In genomic region chr17:17258998-17259397, GRCh38 we compare ENCODE assay signal across 24 cellular contexts. TPM values are rescaled to one million over a fixed set of nuclear protein-coding genes. Genes with fewer than 3 reads are reported as not detected.
DNase-seq lines count a peak whose midpoint lies in the region; ATAC-seq and TF ChIP-seq lines count a peak whose summit lies in the region.
"Had no signal": no experiment of that assay in that cellular context is flagged by ENCODE, and none has a peak within 500 bp of the region (broad histone marks: within the 10 kb centered on the region; RNA-seq: fewer than 3 reads in every experiment).

No MANE protein-coding gene starts in this region.

- TF ChIP-seq CTCF in brain microvascular endothelial cell (IDR thresholded peaks at IDR 0.05; ENCODE audit: low read depth, low read length, missing control alignments): no peak

- H3K27ac ChIP-seq in cingulate gyrus (ENCODE audit: low read depth, low read length) (peak overlapping the region; percentile 88), brain microvascular endothelial cell (no peak overlapping the region)
- H3K27ac ChIP-seq: epithelial cell of prostate, GM23248, neutrophil, tibial nerve had no signal

- in situ Hi-C loops in brain microvascular endothelial cell (cut with HindIII; ENCODE audit: low pct_ligation_motif_present, low sequenced_read_pairs): no loop called here

- H3K9me3 Mint-ChIP-seq in stimulated activated naive CD8-positive, alpha-beta T cell treated with anti-CD3 and anti-CD28 coated beads, Interleukin-15, Interleukin-2, amounts not matched to agents 100 ng/mL and 50 ng/mL, for 24 hours: no peaks in the 10 kb centered on the region
- H3K9me3 Mint-ChIP-seq in activated CD4-positive, alpha-beta T cell treated with anti-CD3 and anti-CD28 coated beads for 36 hours (ENCODE audit: low read depth): no peaks in the 10 kb centered on the region
- H3K9me3 Mint-ChIP-seq: activated B cell treated with CpG ODN at 0.5 μM for 24 hours; brain; memory B cell; stimulated activated naive CD8-positive, alpha-beta T cell treated with anti-CD3 and anti-CD28 coated beads, Interleukin-15, amount 100 ng/mL, for 72 hours had no signal

- POLR2A ChIA-PET in activated CD4-positive, alpha-beta T cell treated with anti-CD3 and anti-CD28 coated beads for 36 hours (lab: Charles Lee): interaction anchor here (1.9 kb wide), 1 partner anchor 15 kb away, joined by 20 read pairs; no protein-coding TSS in a partner anchor

- no peak overlapping the region for H3K4me3 ChIP-seq in brain microvascular endothelial cell (ENCODE audit: low read depth, low read length)
- H3K4me3 ChIP-seq: GM23248, tibial nerve had no signal

- no peak for ATAC-seq in stimulated activated naive CD8-positive, alpha-beta T cell treated with anti-CD3 and anti-CD28 coated beads, Interleukin-15, Interleukin-2, amounts not matched to agents 100 U/mL and 50 U/mL, for 24 hours
- ATAC-seq in activated CD4-positive, alpha-beta T cell treated with anti-CD3 and anti-CD28 coated beads for 36 hours: no peak
- no peak for ATAC-seq in HG03378 (IDR thresholded peaks at IDR 0.05; ENCODE audit: unreplicated experiment)
- ATAC-seq: HepG2; stimulated activated naive CD8-positive, alpha-beta T cell treated with anti-CD3 and anti-CD28 coated beads, Interleukin-15, amount 100 ng/mL, for 72 hours had no signal

- intact Hi-C loops in activated CD4-positive, alpha-beta T cell treated with anti-CD3 and anti-CD28 coated beads for 36 hours (cut with DNase I, micrococcal nuclease): no loop called here

- no peaks in the 10 kb centered on the region for H3K27me3 ChIP-seq in brain microvascular endothelial cell (replicated peaks)
- H3K27me3 ChIP-seq: BE2C, neutrophil, tibial nerve had no signal

- CTCF ChIA-PET in activated CD4-positive, alpha-beta T cell treated with anti-CD3 and anti-CD28 coated beads for 36 hours (lab: Charles Lee): interaction anchor here (1.2 to 2.1 kb wide), 3 partner anchors 11 to 117 kb away, joined by 4 to 6 read pairs (median 4); no protein-coding TSS in a partner anchor

- peaks cover 48% of the 10 kb centered on the region for H3K36me3 ChIP-seq in brain microvascular endothelial cell (replicated peaks)

- no peak overlapping the region for H3K4me3 Mint-ChIP-seq in stimulated activated naive CD8-positive, alpha-beta T cell treated with anti-CD3 and anti-CD28 coated beads, Interleukin-15, Interleukin-2, amounts not matched to agents 100 ng/mL and 50 ng/mL, for 24 hours
- H3K4me3 Mint-ChIP-seq in activated CD4-positive, alpha-beta T cell treated with anti-CD3 and anti-CD28 coated beads for 36 hours: no peak overlapping the region
- H3K4me3 Mint-ChIP-seq: activated B cell treated with CpG ODN at 0.5 μM for 24 hours; brain; memory B cell; stimulated activated naive CD8-positive, alpha-beta T cell treated with anti-CD3 and anti-CD28 coated beads, Interleukin-15, amount 100 ng/mL, for 72 hours had no signal

- peaks cover 68% of the 10 kb centered on the region for H3K36me3 Mint-ChIP-seq in stimulated activated naive CD8-positive, alpha-beta T cell treated with anti-CD3 and anti-CD28 coated beads, Interleukin-15, Interleukin-2, amounts not matched to agents 100 ng/mL and 50 ng/mL, for 24 hours (ENCODE audit: low read depth)
- peaks cover 54% of the 10 kb centered on the region for H3K36me3 Mint-ChIP-seq in activated CD4-positive, alpha-beta T cell treated with anti-CD3 and anti-CD28 coated beads for 36 hours (ENCODE audit: low read depth)

- no peak for DNase-seq in stimulated activated naive CD8-positive, alpha-beta T cell treated with anti-CD3 and anti-CD28 coated beads, Interleukin-15, Interleukin-2, amounts not matched to agents 100 U/mL and 50 U/mL, for 24 hours
- DNase-seq in myocyte (ENCODE audit: low read depth) (peak; percentile 61), brain microvascular endothelial cell (no peak)
- DNase-seq in activated CD4-positive, alpha-beta T cell treated with anti-CD3 and anti-CD28 coated beads for 36 hours: no peak
- DNase-seq: activated B cell treated with CpG ODN at 0.5 μM for 24 hours; activated effector memory CD4-positive, alpha-beta T cell treated with anti-CD3 and anti-CD28 coated beads, Interleukin-2, amount 50 U/mL, for 16 hours; BE2C; DMS53; effector CD4-positive, alpha-beta T cell; GM23248; Karpas-422; kidney glomerular epithelial cell; NCI-H524; SHP77; stimulated activated naive CD8-positive, alpha-beta T cell treated with anti-CD3 and anti-CD28 coated beads, Interleukin-15, amount 100 ng/mL, for 72 hours had no signal

- peak overlapping the region; percentile 9 for H3K27ac Mint-ChIP-seq in stimulated activated naive CD8-positive, alpha-beta T cell treated with anti-CD3 and anti-CD28 coated beads, Interleukin-15, Interleukin-2, amounts not matched to agents 100 ng/mL and 50 ng/mL, for 24 hours
- no peak overlapping the region for H3K27ac Mint-ChIP-seq in activated CD4-positive, alpha-beta T cell treated with anti-CD3 and anti-CD28 coated beads for 36 hours
- H3K27ac Mint-ChIP-seq: activated B cell treated with CpG ODN at 0.5 μM for 24 hours, brain, memory B cell had no signal

- no peaks in the 10 kb centered on the region for H3K4me1 Mint-ChIP-seq in stimulated activated naive CD8-positive, alpha-beta T cell treated with anti-CD3 and anti-CD28 coated beads, Interleukin-15, Interleukin-2, amounts not matched to agents 100 ng/mL and 50 ng/mL, for 24 hours (ENCODE audit: low read depth)
- peaks cover 3% of the 10 kb centered on the region for H3K4me1 Mint-ChIP-seq in activated CD4-positive, alpha-beta T cell treated with anti-CD3 and anti-CD28 coated beads for 36 hours
- H3K4me1 Mint-ChIP-seq: activated B cell treated with CpG ODN at 0.5 μM for 24 hours; brain; memory B cell; stimulated activated naive CD8-positive, alpha-beta T cell treated with anti-CD3 and anti-CD28 coated beads, Interleukin-15, amount 100 ng/mL, for 72 hours had no signal

- no peaks in the 10 kb centered on the region for H3K27me3 Mint-ChIP-seq in stimulated activated naive CD8-positive, alpha-beta T cell treated with anti-CD3 and anti-CD28 coated beads, Interleukin-15, Interleukin-2, amounts not matched to agents 100 ng/mL and 50 ng/mL, for 24 hours
- no peaks in the 10 kb centered on the region for H3K27me3 Mint-ChIP-seq in activated CD4-positive, alpha-beta T cell treated with anti-CD3 and anti-CD28 coated beads for 36 hours
- H3K27me3 Mint-ChIP-seq: activated B cell treated with CpG ODN at 0.5 μM for 24 hours; brain; memory B cell; stimulated activated naive CD8-positive, alpha-beta T cell treated with anti-CD3 and anti-CD28 coated beads, Interleukin-15, amount 100 ng/mL, for 72 hours had no signal

RNA-seq across cellular contexts. Expression of gene FLCN, which starts 22.0 kb away (rescaled TPM):
- total RNA-seq in myocyte: 66.4 TPM in 2 replicates
- polyA plus RNA-seq in myocyte (2012): 62.8 TPM
- 10 to 100 TPM; 12.3 to 18.8 TPM for total RNA-seq in activated CD4-positive, alpha-beta T cell treated with anti-CD3 and anti-CD28 coated beads for 36 hours

RNA-seq across cellular contexts. Expression of gene COPS3, which starts 22.0 kb away (rescaled TPM):
- 85.2 and 104 TPM in 2 replicates for total RNA-seq in myocyte
- 46.9 TPM for polyA plus RNA-seq in myocyte (2012)
- 10 to 100 TPM; 79.6 to 83.1 TPM for total RNA-seq in activated CD4-positive, alpha-beta T cell treated with anti-CD3 and anti-CD28 coated beads for 36 hours

RNA-seq across cellular contexts. Expression of gene NT5M, which starts 44.2 kb away (rescaled TPM):
- 12.4 and 19.3 TPM in 2 replicates for total RNA-seq in myocyte
- 4.7 TPM for polyA plus RNA-seq in myocyte (2012)
- total RNA-seq in activated CD4-positive, alpha-beta T cell treated with anti-CD3 and anti-CD28 coated beads for 36 hours: 1 to 10 TPM; 4.3 to 5.4 TPM

RNA-seq across cellular contexts. Expression of gene PLD6, which starts 52.9 kb away (rescaled TPM):
- 8.8 and 9.4 TPM in 2 replicates for total RNA-seq in myocyte
- polyA plus RNA-seq in myocyte (2012): 5.4 TPM
- total RNA-seq in activated CD4-positive, alpha-beta T cell treated with anti-CD3 and anti-CD28 coated beads for 36 hours: 1 to 10 TPM; 8.3 to 9.9 TPM
